10 cellular contexts compared by ENCODE assay signal in genomic region chr9:21549251-21549765, GRCh38.
DNase-seq lines count a peak whose midpoint lies in the region; ATAC-seq, FAIRE-seq and TF ChIP-seq lines count a peak whose summit lies in the region.
"Had no signal": no experiment of that assay in that cellular context is flagged by ENCODE, and none has a peak within 500 bp of the region (broad histone marks: within the 10 kb centered on the region; RNA-seq: fewer than 3 reads in every experiment).

No MANE protein-coding gene starts in this region.

- no peaks in the 10 kb centered on the region for H3K27me3 ChIP-seq in endothelial cell of umbilical vein (ENCODE audit: control insufficient read depth in 2 of 2, insufficient read depth in 2 of 2, low read length in 2 of 2)

- no peak for TF ChIP-seq CTCF in AG09309 (IDR thresholded peaks at IDR 0.05; ENCODE audit: control insufficient read depth, insufficient read depth, low read depth, low read length, missing control alignments)
- TF ChIP-seq CTCF in endothelial cell of umbilical vein (IDR thresholded peaks at IDR 0.05; ENCODE audit: extremely low read depth in 1 of 2, insufficient read depth in 1 of 2, low read depth in 1 of 2, low read length in 2 of 2): no peak
- no peak for TF ChIP-seq CTCF in natural killer cell (IDR thresholded peaks at IDR 0.05)

- H3K27me3 Mint-ChIP-seq in natural killer cell (ENCODE audit: low read depth in 2 of 2): peaks cover 22 to 65% of the 10 kb centered on the region in 2 donors

- intact Hi-C loops in endothelial cell of umbilical vein (cut with micrococcal nuclease) (loop anchor here (1.0 kb wide), 4 partner anchors 9 to 136 kb away; no protein-coding TSS in a partner anchor), natural killer cell (cut with micrococcal nuclease) (no loop called here)

- DNase-seq in AG09309 (ENCODE audit: low read depth) (peak; percentile 93), NCI-H226 (peak; percentile 73), endothelial cell of umbilical vein (ENCODE audit: low read depth, low spot score) (peak; percentile 100), myocyte (ENCODE audit: low read depth) (peak; percentile 63), natural killer cell (no peak)
- DNase-seq: activated T-cell treated with anti-CD3 and anti-CD28 coated beads for 4 hours; effector CD8-positive, alpha-beta T cell had no signal

- CTCF ChIA-PET in endothelial cell of umbilical vein (lab: Charles Lee): interaction anchor here (1.2 to 1.7 kb wide), 3 partner anchors 8 to 83 kb away, joined by 3 to 5 read pairs (median 5); no protein-coding TSS in a partner anchor

- peak overlapping the region; percentile 92 for H3K27ac ChIP-seq in endothelial cell of umbilical vein (ENCODE audit: insufficient read depth, low read depth, low read length)

- no peaks in the 10 kb centered on the region for H3K9me3 ChIP-seq in endothelial cell of umbilical vein (replicated peaks; ENCODE audit: control insufficient read depth, insufficient read depth, low read length)

- H3K9me1 ChIP-seq in endothelial cell of umbilical vein (replicated peaks; ENCODE audit: control insufficient read depth, extremely low read depth, insufficient read depth, low read length): no peaks in the 10 kb centered on the region

- peaks cover 6% of the 10 kb centered on the region for H3K36me3 Mint-ChIP-seq in natural killer cell

- H3K9me3 Mint-ChIP-seq in natural killer cell: no peaks in the 10 kb centered on the region

- POLR2A ChIA-PET in endothelial cell of umbilical vein (lab: Charles Lee): no interaction called here

- H3K4me3 Mint-ChIP-seq in natural killer cell: no peak overlapping the region

- no peaks in the 10 kb centered on the region for H3K4me1 Mint-ChIP-seq in natural killer cell

- H3K79me2 ChIP-seq in endothelial cell of umbilical vein (ENCODE audit: control insufficient read depth, insufficient read depth, low read length): peaks cover 95% of the 10 kb centered on the region

- BruUV-seq in endothelial cell of umbilical vein (replicated peaks; lab: Mats Ljungman, UMichigan): no TSS peak

- peak; percentile 90 for FAIRE-seq in endothelial cell of umbilical vein (lab: Jason Lieb, UNC)

- H3K4me2 ChIP-seq in endothelial cell of umbilical vein (ENCODE audit: insufficient read depth, low read length): peak overlapping the region; percentile 67

- H2AFZ ChIP-seq in endothelial cell of umbilical vein (ENCODE audit: low read depth, low read length): no peak overlapping the region

- no peak overlapping the region for H3K27ac Mint-ChIP-seq in natural killer cell

- H4K20me1 ChIP-seq in endothelial cell of umbilical vein (replicated peaks; ENCODE audit: control insufficient read depth, extremely low read depth, insufficient read depth, low read length): peaks cover 3% of the 10 kb centered on the region

- peak overlapping the region; percentile 60 for H3K9ac ChIP-seq in endothelial cell of umbilical vein (replicated peaks; ENCODE audit: extremely low read depth, insufficient read depth, low read length)

- ATAC-seq in GM18861 (IDR thresholded peaks at IDR 0.05; ENCODE audit: unreplicated experiment) (no peak), HG02763 (IDR thresholded peaks at IDR 0.05; ENCODE audit: unreplicated experiment) (no peak), HG02884 (IDR thresholded peaks at IDR 0.05; ENCODE audit: unreplicated experiment) (no peak), natural killer cell (no peak)

- H3K4me1 ChIP-seq in endothelial cell of umbilical vein (ENCODE audit: control insufficient read depth, extremely low read depth, insufficient read depth, low read length): peaks cover 61% of the 10 kb centered on the region

- dilution Hi-C loops in endothelial cell of umbilical vein (cut with MboI; ENCODE audit: extremely low pct_ligation_motif_present, low sequenced_read_pairs): no loop called here

- no peaks in the 10 kb centered on the region for H3K36me3 ChIP-seq in endothelial cell of umbilical vein (ENCODE audit: control insufficient read depth in 2 of 2, extremely low read depth in 1 of 2, insufficient read depth in 2 of 2, low read length in 2 of 2)

- H3K4me3 ChIP-seq in AG09309 (ENCODE audit: control insufficient read depth, low read depth, low read length) (peak overlapping the region; percentile 9), endothelial cell of umbilical vein (replicated peaks in 1 of 3; ENCODE audit: insufficient read depth in 1 of 3, low read depth in 1 of 3, low read length in 3 of 3) (no peak overlapping the region)

- peak; percentile 57 for TF ChIP-seq POLR2A in endothelial cell of umbilical vein (IDR thresholded peaks at IDR 0.05; ENCODE audit: low read depth, low read length)

TF ChIP-seq in endothelial cell of umbilical vein, 7 proteins besides CTCF, POLR2A, EP300 and RAD21:
- TF ChIP-seq MAX (IDR thresholded peaks at IDR 0.05; ENCODE audit: insufficient read depth, insufficient read length) (no peak), GATA2 (IDR thresholded peaks at IDR 0.05; ENCODE audit: insufficient read depth, insufficient read length, low read depth, low read length) (peak; percentile 58), MYC (IDR thresholded peaks at IDR 0.05; ENCODE audit: low read depth, low read length) (no peak), FOS (IDR thresholded peaks at IDR 0.05; ENCODE audit: borderline replicate concordance, insufficient read depth, low read length) (peak; percentile 64), POLR2AphosphoS5 (IDR thresholded peaks at IDR 0.05; ENCODE audit: insufficient read depth, low read depth, low read length) (peak; percentile 68), JUN (IDR thresholded peaks at IDR 0.05; ENCODE audit: borderline replicate concordance, insufficient read depth, insufficient read length, low read depth) (peak; percentile 76), EZH2 (IDR thresholded peaks at IDR 0.05; ENCODE audit: borderline replicate concordance, low read depth, low read length, severe bottlenecking) (no peak)
